Comparison of ENCODE assay signal across 1 cellular context in the genomic region with DNA sequence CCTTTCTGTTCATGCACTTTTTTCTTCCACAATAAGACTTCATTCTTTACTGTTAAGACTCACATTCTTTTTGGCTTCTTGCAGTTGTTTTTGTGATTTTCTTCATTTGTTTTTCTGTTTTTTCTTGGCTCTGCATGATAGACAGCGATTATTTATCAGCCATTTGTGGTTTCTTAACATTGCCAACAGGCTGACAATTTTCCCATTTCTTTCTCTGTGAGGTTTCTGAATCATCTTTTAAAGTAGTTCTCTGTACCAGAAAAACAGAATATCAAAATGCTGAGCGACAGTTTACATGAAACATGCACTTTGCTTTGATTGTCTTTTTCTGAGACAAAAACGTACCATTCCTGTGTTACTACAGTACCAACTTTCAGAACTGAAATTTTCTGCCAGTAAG.
TF ChIP-seq lines count a peak whose summit lies in the region.

No MANE protein-coding gene starts in this region.

TF ChIP-seq in SK-N-SH, 30 proteins besides CTCF, POLR2A, EP300 and RAD21 (continued from another document):
- TF ChIP-seq SMC3 (IDR thresholded peaks at IDR 0.05; ENCODE audit: low read depth, low read length) (no peak), MAX (IDR thresholded peaks at IDR 0.05; ENCODE audit: low read depth) (no peak), JUND (IDR thresholded peaks at IDR 0.05) (peak; percentile 56), NFIC (IDR thresholded peaks at IDR 0.05; ENCODE audit: borderline replicate concordance) (peak; percentile 88), NRF1 (IDR thresholded peaks at IDR 0.05; ENCODE audit: low read depth, low read length) (no peak), POLR2AphosphoS5 (IDR thresholded peaks at IDR 0.05; ENCODE audit: low read depth, low read length) (peak; percentile 14; the same call in 1 of the 2 replicates), FOSL2 (IDR thresholded peaks at IDR 0.05; ENCODE audit: borderline replicate concordance, low read depth) (peak; percentile 53; the same call in 1 of the 2 replicates), IRF3 (IDR thresholded peaks at IDR 0.05; ENCODE audit: low read depth, low read length) (no peak), MXI1 (IDR thresholded peaks at IDR 0.05; ENCODE audit: low read depth, low read length) (no peak), TEAD4 (IDR thresholded peaks at IDR 0.05; ENCODE audit: borderline replicate concordance, insufficient read depth) (peak; percentile 63; the same call in 1 of the 2 replicates), TCF12 (IDR thresholded peaks at IDR 0.05) (peak; percentile 90), FOXM1 (IDR thresholded peaks at IDR 0.05; ENCODE audit: low read depth) (peak; percentile 82), PBX3 (IDR thresholded peaks at IDR 0.05) (peak; percentile 91)
- TF ChIP-seq, protein P1, sequence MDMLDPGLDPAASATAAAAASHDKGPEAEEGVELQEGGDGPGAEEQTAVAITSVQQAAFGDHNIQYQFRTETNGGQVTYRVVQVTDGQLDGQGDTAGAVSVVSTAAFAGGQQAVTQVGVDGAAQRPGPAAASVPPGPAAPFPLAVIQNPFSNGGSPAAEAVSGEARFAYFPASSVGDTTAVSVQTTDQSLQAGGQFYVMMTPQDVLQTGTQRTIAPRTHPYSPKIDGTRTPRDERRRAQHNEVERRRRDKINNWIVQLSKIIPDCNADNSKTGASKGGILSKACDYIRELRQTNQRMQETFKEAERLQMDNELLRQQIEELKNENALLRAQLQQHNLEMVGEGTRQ (IDR thresholded peaks at IDR 0.05; ENCODE audit: borderline replicate concordance, low read depth, low read length): no peak
